8 cellular contexts compared by ENCODE assay signal in genomic region chr11:65720237-65720934, GRCh38. TPM values are rescaled to one million over a fixed set of nuclear protein-coding genes. Genes with fewer than 3 reads are reported as not detected.
A peak's percentile ranks its signal among the peaks of the same experiment; 100 is the strongest.
DNase-seq lines count a peak whose midpoint lies in the region; ATAC-seq and TF ChIP-seq lines count a peak whose summit lies in the region.

TSS of gene RNASEH2C (minus strand) at chr11:65720798. CDS start at chr11:65720758, 40 bp downstream.

- no peaks in the 10 kb centered on the region for H3K9me3 Mint-ChIP-seq in activated CD4-positive, alpha-beta memory T cell treated with anti-CD3 and anti-CD28 coated beads for 36 hours

- no peaks in the 10 kb centered on the region for H3K27me3 Mint-ChIP-seq in activated CD4-positive, alpha-beta memory T cell treated with anti-CD3 and anti-CD28 coated beads for 36 hours

- peak; percentile 80 for ATAC-seq in HG03460 (IDR thresholded peaks at IDR 0.05; ENCODE audit: unreplicated experiment)

- peak within 1 kb of the TSS; percentile 85 for H3K27ac Mint-ChIP-seq in activated CD4-positive, alpha-beta memory T cell treated with anti-CD3 and anti-CD28 coated beads for 36 hours

- CTCF ChIA-PET in activated CD4-positive, alpha-beta memory T cell treated with anti-CD3 and anti-CD28 coated beads for 36 hours (lab: Charles Lee): interaction anchor here (0.7 to 2.7 kb wide), 16 partner anchors 9 to 839 kb away, joined by 3 to 30 read pairs (median 4); partner anchors contain the start of genes AP5B1, CFL1, FIBP and KAT5

- intact Hi-C loops in activated CD4-positive, alpha-beta memory T cell treated with anti-CD3 and anti-CD28 coated beads for 36 hours (cut with micrococcal nuclease): loop anchor here (1.0 kb wide), 1 partner anchor 8 kb away; the partner anchor contains the start of gene KAT5
- intact Hi-C loops in lower leg skin (cut with DNase I; ENCODE audit: low total_unique reads): no loop called here

- H3K27me3 ChIP-seq in BLaER1: no peaks in the 10 kb centered on the region
- H3K27me3 ChIP-seq in duodenal mucosa (ENCODE audit: control insufficient read depth in 1 of 2, insufficient read depth in 2 of 2, low read length in 2 of 2): no peaks in the 10 kb centered on the region

- POLR2A ChIA-PET in activated CD4-positive, alpha-beta memory T cell treated with anti-CD3 and anti-CD28 coated beads for 36 hours (lab: Charles Lee): interaction anchor here (0.5 to 1.7 kb wide), 14 partner anchors 8 to 285 kb away, joined by 3 to 13 read pairs (median 3); partner anchors contain the start of genes KAT5 and PCNX3

- H3K27ac ChIP-seq in BLaER1 (peak within 1 kb of the TSS; percentile 91), duodenal mucosa (ENCODE audit: low read depth, low read length) (peak within 1 kb of the TSS; percentile 73)

- peak within 1 kb of the TSS; percentile 98 for H3K4me3 Mint-ChIP-seq in activated CD4-positive, alpha-beta memory T cell treated with anti-CD3 and anti-CD28 coated beads for 36 hours

- H4K20me1 ChIP-seq in BLaER1: peaks cover 47% of the 10 kb centered on the region

- peak within 1 kb of the TSS; percentile 86 for H3K4me3 ChIP-seq in BLaER1
- peak within 1 kb of the TSS; percentile 90 to 91 for H3K4me3 ChIP-seq in duodenal mucosa (ENCODE audit: low read depth in 1 of 2, low read length in 2 of 2)
- H3K4me3 ChIP-seq in lower leg skin (ENCODE audit: low read depth, poor library complexity, severe bottlenecking): peak within 1 kb of the TSS; percentile 54

- TF ChIP-seq POLR2A in lower leg skin (IDR thresholded peaks at IDR 0.05): no peak

- H3K9me3 ChIP-seq in BLaER1 (no peaks in the 10 kb centered on the region), duodenal mucosa (ENCODE audit: control insufficient read depth in 1 of 2, low read length in 2 of 2) (no peaks in the 10 kb centered on the region)

- peaks cover 34% of the 10 kb centered on the region for H3K36me3 Mint-ChIP-seq in activated CD4-positive, alpha-beta memory T cell treated with anti-CD3 and anti-CD28 coated beads for 36 hours

- no peak for TF ChIP-seq CTCF in lower leg skin (IDR thresholded peaks at IDR 0.05)

- H3K36me3 ChIP-seq in BLaER1 (peaks cover 42% of the 10 kb centered on the region), duodenal mucosa (ENCODE audit: control insufficient read depth in 1 of 2, insufficient read depth in 2 of 2, low read length in 2 of 2) (peaks cover 31 to 37% of the 10 kb centered on the region in 2 donors)

- H3K4me1 ChIP-seq in BLaER1: peaks cover 27% of the 10 kb centered on the region
- peaks cover 14 to 21% of the 10 kb centered on the region in 2 donors for H3K4me1 ChIP-seq in duodenal mucosa (ENCODE audit: control insufficient read depth in 1 of 2, insufficient read depth in 2 of 2, low read length in 2 of 2)

- H3K4me1 Mint-ChIP-seq in activated CD4-positive, alpha-beta memory T cell treated with anti-CD3 and anti-CD28 coated beads for 36 hours (ENCODE audit: low read depth): peaks cover 24% of the 10 kb centered on the region

- H3K9ac ChIP-seq in BLaER1: peak within 1 kb of the TSS; percentile 89
- H3K9ac ChIP-seq in duodenal mucosa (ENCODE audit: low read depth in 1 of 2, low read length in 2 of 2): peak within 1 kb of the TSS; percentile 67 to 83

- peak within 1 kb of the TSS; percentile 99 for H3K4me2 ChIP-seq in BLaER1

- 0 to 1% methylated on average over 40 to 48 of the region's 76 CpGs for WGBS in lower leg skin, 2 donors

- DNase-seq in GM19240 (ENCODE audit: insufficient read length, low spot score) (peak; percentile 78), NCI-H69 (lab: John Stamatoyannopoulos, UW) (peak; percentile 96), lower leg skin (ENCODE audit: low spot score in 2 of 2) (peak; percentile 77 to 96)
- peak; percentile 89 for DNase-seq in activated CD4-positive, alpha-beta memory T cell treated with anti-CD3 and anti-CD28 coated beads for 36 hours
- peak; percentile 71 to 75 for DNase-seq in stimulated activated CD4-positive, alpha-beta T cell treated with anti-CD3 and anti-CD28 coated beads, Interleukin-4, amount 100 ng/mL, for 4 hours

RNA-seq across cellular contexts. Expression of gene RNASEH2C, which starts in this region (rescaled TPM):
- total RNA-seq in activated CD4-positive, alpha-beta memory T cell treated with anti-CD3 and anti-CD28 coated beads for 36 hours: 100 to 1,000 TPM in 1 of 2 experiments, 10 to 100 TPM in 1; 98.4 to 105 TPM
- total RNA-seq in lower leg skin: 10 to 100 TPM; 29.7 to 73.7 (median 57.4) TPM

Comparison
In these comparisons a context has a peak if more than half of its experiments do, and no peak if none do; other contexts are left out.
1. Peak in every context shown above with its lines: DNase-seq, ATAC-seq, H3K4me3 ChIP-seq and H3K27ac ChIP-seq.